In genomic region chr10:29627201-29628105, GRCh38 we compare ENCODE assay signal across 1 cellular context.
TF ChIP-seq lines count a peak whose summit lies in the region.

No MANE protein-coding gene starts in this region.

TF ChIP-seq in IMR-90, 13 proteins besides CTCF, POLR2A, EP300 and RAD21:
- no peak for TF ChIP-seq USF2 (IDR thresholded peaks at IDR 0.05; ENCODE audit: low read depth, low read length)
- peak; percentile 47; the same call in 1 of the 2 replicates for TF ChIP-seq CEBPB (IDR thresholded peaks at IDR 0.05; ENCODE audit: low read depth, low read length)
